Comparison of ENCODE assay signal across 17 cellular contexts in genomic region chr22:47575291-47575690, GRCh38.
"Had no signal": no experiment of that assay in that cellular context is flagged by ENCODE, and none has a peak within 500 bp of the region (broad histone marks: within the 10 kb centered on the region; RNA-seq: fewer than 3 reads in every experiment).

No MANE protein-coding gene starts in this region.

- H3K4me3 ChIP-seq: ascending aorta, gastrocnemius medialis, left ventricle myocardium inferior, pancreas, thyroid gland had no signal

- H3K4me1 ChIP-seq: ascending aorta, gastrocnemius medialis, left ventricle myocardium inferior, pancreas, thyroid gland had no signal

- H3K27ac ChIP-seq: ascending aorta, gastrocnemius medialis, left ventricle myocardium inferior, pancreas, thyroid gland had no signal

- H3K36me3 Mint-ChIP-seq: activated naive CD4-positive, alpha-beta T cell treated with anti-CD3 and anti-CD28 coated beads, Interleukin-2, amount 50 U/mL, for 24 hours; natural killer cell; stimulated activated memory B cell treated with anti-CD40 and anti-IgM and Interleukin-4, amounts not matched to agents 10 μg/mL and 1 μg/mL and 100 μg/mL, for 72 hours had no signal

- H3K4me3 Mint-ChIP-seq: activated CD4-positive, alpha-beta T cell treated with anti-CD3 and anti-CD28 coated beads, Interleukin-2, amount 10 ng/mL, durations not matched to agents 24 days and 14 days; activated CD8-positive, alpha-beta T cell treated with anti-CD3 and anti-CD28 coated beads for 36 hours; activated naive CD4-positive, alpha-beta T cell treated with anti-CD3 and anti-CD28 coated beads, Interleukin-2, amount 50 U/mL, for 24 hours; activated T-cell treated with anti-CD3 and anti-CD28 coated beads, Interleukin-2, amount 50 U/mL, for 4 hours; natural killer cell; stimulated activated memory B cell treated with anti-CD40 and anti-IgM and Interleukin-4, amounts not matched to agents 10 μg/mL and 1 μg/mL and 100 μg/mL, for 72 hours; T-helper 1 cell treated with Interleukin-12 subunit alpha and Interleukin-12 subunit beta and Interleukin-4 antibody, amounts not matched to agents 30 μg/mL and 1 μg/mL, for 36 hours had no signal

- H3K27ac Mint-ChIP-seq: activated CD4-positive, alpha-beta T cell treated with anti-CD3 and anti-CD28 coated beads, Interleukin-2, amount 10 ng/mL, durations not matched to agents 24 days and 14 days; activated CD8-positive, alpha-beta T cell treated with anti-CD3 and anti-CD28 coated beads for 36 hours; activated naive CD4-positive, alpha-beta T cell treated with anti-CD3 and anti-CD28 coated beads, Interleukin-2, amount 50 U/mL, for 24 hours; natural killer cell; stimulated activated memory B cell treated with anti-CD40 and anti-IgM and Interleukin-4, amounts not matched to agents 10 μg/mL and 1 μg/mL and 100 μg/mL, for 72 hours; T-helper 1 cell treated with Interleukin-12 subunit alpha and Interleukin-12 subunit beta and Interleukin-4 antibody, amounts not matched to agents 30 μg/mL and 1 μg/mL, for 36 hours had no signal

- H3K36me3 ChIP-seq: ascending aorta, gastrocnemius medialis, left ventricle myocardium inferior, pancreas, thyroid gland had no signal

- DNase-seq: activated CD4-positive, alpha-beta T cell treated with anti-CD3 and anti-CD28 coated beads, Interleukin-2, amount 10 ng/mL, durations not matched to agents 24 days and 14 days; activated CD8-positive, alpha-beta T cell treated with anti-CD3 and anti-CD28 coated beads for 36 hours; activated gamma-delta T cell; activated T-cell treated with anti-CD3 and anti-CD28 coated beads, Interleukin-2, amount 50 U/mL, for 4 hours; effector CD4-positive, alpha-beta T cell; gastrocnemius medialis; kidney; left ventricle myocardium inferior; mammary epithelial cell; natural killer cell; pancreas; stimulated activated CD4-positive, alpha-beta T cell treated with anti-CD3 and anti-CD28 coated beads, Interleukin-4, amount 100 ng/mL, for 4 hours; thyroid gland had no signal

- H3K9me3 ChIP-seq: ascending aorta, gastrocnemius medialis, left ventricle myocardium inferior, pancreas, thyroid gland had no signal

- H3K27me3 Mint-ChIP-seq: activated CD4-positive, alpha-beta T cell treated with anti-CD3 and anti-CD28 coated beads, Interleukin-2, amount 10 ng/mL, durations not matched to agents 24 days and 14 days; stimulated activated memory B cell treated with anti-CD40 and anti-IgM and Interleukin-4, amounts not matched to agents 10 μg/mL and 1 μg/mL and 100 μg/mL, for 72 hours had no signal

- H3K27me3 ChIP-seq: ascending aorta, pancreas, thyroid gland had no signal

- H3K9me3 Mint-ChIP-seq: activated CD4-positive, alpha-beta T cell treated with anti-CD3 and anti-CD28 coated beads, Interleukin-2, amount 10 ng/mL, durations not matched to agents 24 days and 14 days; activated CD8-positive, alpha-beta T cell treated with anti-CD3 and anti-CD28 coated beads for 36 hours; activated naive CD4-positive, alpha-beta T cell treated with anti-CD3 and anti-CD28 coated beads, Interleukin-2, amount 50 U/mL, for 24 hours; activated T-cell treated with anti-CD3 and anti-CD28 coated beads, Interleukin-2, amount 50 U/mL, for 4 hours; natural killer cell; stimulated activated memory B cell treated with anti-CD40 and anti-IgM and Interleukin-4, amounts not matched to agents 10 μg/mL and 1 μg/mL and 100 μg/mL, for 72 hours had no signal

- H3K4me1 Mint-ChIP-seq: activated CD4-positive, alpha-beta T cell treated with anti-CD3 and anti-CD28 coated beads, Interleukin-2, amount 10 ng/mL, durations not matched to agents 24 days and 14 days; activated naive CD4-positive, alpha-beta T cell treated with anti-CD3 and anti-CD28 coated beads, Interleukin-2, amount 50 U/mL, for 24 hours; natural killer cell; stimulated activated memory B cell treated with anti-CD40 and anti-IgM and Interleukin-4, amounts not matched to agents 10 μg/mL and 1 μg/mL and 100 μg/mL, for 72 hours had no signal
